In the genomic region with DNA sequence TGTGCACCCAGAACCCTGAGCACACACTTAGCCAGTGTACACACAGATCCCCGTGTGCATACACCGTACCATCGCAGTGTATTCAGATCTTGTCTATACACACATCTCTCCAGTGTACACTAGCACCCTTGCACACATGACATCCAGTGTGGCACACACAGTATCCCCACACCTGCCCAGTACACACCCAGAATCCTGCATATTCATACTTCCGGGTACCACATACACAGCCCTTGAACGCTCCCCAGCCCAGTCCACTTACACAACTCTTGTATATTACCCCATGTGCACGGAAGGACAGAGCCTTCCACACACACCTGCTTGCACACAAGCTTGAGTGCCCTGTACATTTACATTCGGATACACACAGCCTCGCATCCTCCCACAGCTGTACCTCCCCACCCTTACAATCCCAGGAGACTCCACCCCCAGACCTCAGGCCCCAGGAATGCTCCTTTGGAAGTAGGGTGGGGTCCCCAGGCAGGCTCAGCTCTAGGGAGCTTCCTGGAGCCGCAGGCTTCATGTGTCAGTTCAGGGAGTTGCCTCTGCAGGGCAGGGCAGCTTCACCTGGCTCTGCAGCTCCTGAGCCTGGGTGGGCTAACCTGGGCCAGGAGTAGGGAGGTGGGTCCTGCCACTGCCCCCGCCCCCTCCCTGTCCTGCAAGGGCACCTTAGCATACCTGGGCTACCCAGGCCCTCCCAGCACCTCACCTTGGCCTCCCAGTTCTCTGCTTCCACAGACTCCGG, we compare ENCODE assay signal across 2 cellular contexts.
TF ChIP-seq lines count a peak whose summit lies in the region.

No MANE protein-coding gene starts in this region.

TF ChIP-seq in A549, 52 proteins besides CTCF, POLR2A, EP300 and RAD21:
- TF ChIP-seq HOXA7 (CRISPR knock-in tag; IDR thresholded peaks at IDR 0.05) (no peak), SREBF2 (IDR thresholded peaks at IDR 0.05) (no peak), KDM1A (IDR thresholded peaks at IDR 0.05; ENCODE audit: low read depth) (peak; percentile 84), PBX3 (IDR thresholded peaks at IDR 0.05) (no peak), SMC3 (IDR thresholded peaks at IDR 0.05) (no peak)

TF ChIP-seq in IMR-90, 13 proteins besides CTCF, POLR2A, EP300 and RAD21:
- TF ChIP-seq ELK1 (IDR thresholded peaks at IDR 0.05; ENCODE audit: borderline replicate concordance, low read depth, low read length) (no peak), CEBPB (IDR thresholded peaks at IDR 0.05; ENCODE audit: low read depth, low read length) (no peak), NFE2L2 (IDR thresholded peaks at IDR 0.05; ENCODE audit: low read depth, low read length) (no peak), MAFK (IDR thresholded peaks at IDR 0.05; ENCODE audit: low read depth, low read length) (no peak), CHD1 (IDR thresholded peaks at IDR 0.05; ENCODE audit: low read depth, low read length) (no peak), FOS (IDR thresholded peaks at IDR 0.05; ENCODE audit: low read depth, low read length) (no peak), MAZ (IDR thresholded peaks at IDR 0.05; ENCODE audit: borderline replicate concordance, low read depth, low read length) (no peak), BHLHE40 (IDR thresholded peaks at IDR 0.05; ENCODE audit: low read depth, low read length) (no peak), RCOR1 (IDR thresholded peaks at IDR 0.05; ENCODE audit: insufficient replicate concordance, low read length) (no peak), RFX5 (IDR thresholded peaks at IDR 0.05; ENCODE audit: low read depth, low read length) (no peak)
- TF ChIP-seq, protein P1, sequence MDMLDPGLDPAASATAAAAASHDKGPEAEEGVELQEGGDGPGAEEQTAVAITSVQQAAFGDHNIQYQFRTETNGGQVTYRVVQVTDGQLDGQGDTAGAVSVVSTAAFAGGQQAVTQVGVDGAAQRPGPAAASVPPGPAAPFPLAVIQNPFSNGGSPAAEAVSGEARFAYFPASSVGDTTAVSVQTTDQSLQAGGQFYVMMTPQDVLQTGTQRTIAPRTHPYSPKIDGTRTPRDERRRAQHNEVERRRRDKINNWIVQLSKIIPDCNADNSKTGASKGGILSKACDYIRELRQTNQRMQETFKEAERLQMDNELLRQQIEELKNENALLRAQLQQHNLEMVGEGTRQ (IDR thresholded peaks at IDR 0.05; ENCODE audit: low read depth, low read length), result no peak
